In genomic region chr19:4829001-4829712, GRCh38 we compare ENCODE assay signal across 1 cellular context.
TF ChIP-seq lines count a peak whose summit lies in the region.

No MANE protein-coding gene starts in this region.

TF ChIP-seq in GM23338, 12 proteins besides CTCF, POLR2A, EP300 and RAD21 (continued from another document):
- TF ChIP-seq ZNF331 (CRISPR knock-in tag; IDR thresholded peaks at IDR 0.05; ENCODE audit: low read depth), result no peak
TF ChIP-seq in GM23338: peak in this region for 0.
